ENCODE assay signal across 36 cellular contexts in the genomic region with DNA sequence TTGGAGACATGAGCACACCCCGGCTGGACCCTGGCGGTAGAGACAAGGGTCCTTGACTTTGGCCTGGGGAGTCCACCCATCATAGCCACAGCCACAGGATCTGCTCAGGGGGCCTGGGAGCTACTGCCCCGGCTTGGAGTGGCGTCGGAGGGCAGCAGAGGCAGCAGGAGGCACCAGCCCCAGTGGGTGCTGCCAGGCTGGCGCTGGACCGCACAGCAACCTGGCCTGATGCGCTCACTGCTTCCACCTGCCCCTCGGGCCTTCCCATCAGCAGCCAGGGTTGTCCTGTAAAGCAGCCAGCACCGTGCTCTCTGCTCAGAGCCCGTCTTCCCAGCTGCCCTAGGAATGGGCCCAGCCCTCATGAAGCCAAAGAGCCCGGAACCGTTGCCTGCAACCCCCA. TPM values are rescaled to one million over a fixed set of nuclear protein-coding genes. Genes with fewer than 3 reads are reported as not detected.
"Had no signal": no experiment of that assay in that cellular context is flagged by ENCODE, and none has a peak within 500 bp of the region (broad histone marks: within the 10 kb centered on the region; RNA-seq: fewer than 3 reads in every experiment).

No MANE protein-coding gene starts in this region.

- H3K27me3 Mint-ChIP-seq: type B pancreatic cell had no signal

- H3K9me3 ChIP-seq: neutrophil, pancreas, prostate gland, spleen, suprapubic skin, testis, tibial artery, transverse colon, upper lobe of right lung, uterus had no signal

- H3K27ac ChIP-seq: neural progenitor cell, neutrophil, pancreas, prostate gland, skin epidermis, spleen, suprapubic skin, testis, tibial artery, transverse colon, upper lobe of right lung, uterus had no signal

- H2AFZ ChIP-seq: neural progenitor cell had no signal

- H3K9me3 Mint-ChIP-seq: naive thymus-derived CD4-positive, alpha-beta T cell; natural killer cell; nephron; neural progenitor cell; stimulated activated memory B cell treated with anti-CD40 and anti-IgM and Interleukin-4, amounts not matched to agents 10 μg/mL and 1 μg/mL and 100 μg/mL, for 72 hours; stimulated activated naive CD8-positive, alpha-beta T cell treated with anti-CD3 and anti-CD28 coated beads, Interleukin-15, amount 100 ng/mL, for 72 hours; type B pancreatic cell had no signal

- H3K4me2 ChIP-seq: neural progenitor cell, smooth muscle cell had no signal

- H3K4me3 ChIP-seq: neural progenitor cell, pancreas, prostate gland, skin epidermis, smooth muscle cell, spleen, suprapubic skin, testis, tibial artery, transverse colon, upper lobe of right lung, uterus had no signal

- H3K4me3 Mint-ChIP-seq: naive thymus-derived CD4-positive, alpha-beta T cell; natural killer cell; nephron; stimulated activated memory B cell treated with anti-CD40 and anti-IgM and Interleukin-4, amounts not matched to agents 10 μg/mL and 1 μg/mL and 100 μg/mL, for 72 hours; stimulated activated naive CD8-positive, alpha-beta T cell treated with anti-CD3 and anti-CD28 coated beads, Interleukin-15, amount 100 ng/mL, for 72 hours; type B pancreatic cell had no signal

- H3K9ac ChIP-seq: neural progenitor cell had no signal

- DNase-seq: naive thymus-derived CD4-positive, alpha-beta T cell; natural killer cell; occipital lobe; spleen; stimulated activated CD4-positive, alpha-beta T cell treated with anti-CD3 and anti-CD28 coated beads, Interleukin-12 subunit alpha, Interleukin-12 subunit beta, amount 100 ng/mL, for 4 hours; stimulated activated CD4-positive, alpha-beta T cell treated with anti-CD3 and anti-CD28 coated beads, Interleukin-1b, Interleukin-23, amount 100 ng/mL, for 48 hours; stimulated activated CD4-positive, alpha-beta T cell treated with anti-CD3 and anti-CD28 coated beads, Interleukin-4, amount 100 ng/mL, for 1 hour; stimulated activated CD4-positive, alpha-beta T cell treated with anti-CD3 and anti-CD28 coated beads, Interleukin-4, amount 100 ng/mL, for 4 hours; stimulated activated CD8-positive, alpha-beta memory T cell treated with anti-CD3 and anti-CD28 coated beads, Interleukin-4, amount 100 ng/mL, for 48 hours; stimulated activated naive CD4-positive, alpha-beta T cell; stimulated activated naive CD8-positive, alpha-beta T cell treated with anti-CD3 and anti-CD28 coated beads, Interleukin-15, amount 100 ng/mL, for 72 hours; stimulated activated naive CD8-positive, alpha-beta T cell treated with anti-CD3 and anti-CD28 coated beads, Interleukin-15, Interleukin-2, amounts not matched to agents 100 U/mL and 50 U/mL, for 24 hours; substantia nigra; testis; tibial artery; transverse colon; upper lobe of right lung; uterus had no signal

- H3K27ac Mint-ChIP-seq: naive thymus-derived CD4-positive, alpha-beta T cell; natural killer cell; nephron; neural progenitor cell; stimulated activated memory B cell treated with anti-CD40 and anti-IgM and Interleukin-4, amounts not matched to agents 10 μg/mL and 1 μg/mL and 100 μg/mL, for 72 hours; stimulated activated naive CD8-positive, alpha-beta T cell treated with anti-CD3 and anti-CD28 coated beads, Interleukin-15, amount 100 ng/mL, for 72 hours; type B pancreatic cell had no signal

- H3K4me1 Mint-ChIP-seq: natural killer cell; nephron; stimulated activated memory B cell treated with anti-CD40 and anti-IgM and Interleukin-4, amounts not matched to agents 10 μg/mL and 1 μg/mL and 100 μg/mL, for 72 hours; stimulated activated naive CD8-positive, alpha-beta T cell treated with anti-CD3 and anti-CD28 coated beads, Interleukin-15, amount 100 ng/mL, for 72 hours had no signal

- H3K36me3 Mint-ChIP-seq: naive thymus-derived CD4-positive, alpha-beta T cell; natural killer cell; neural progenitor cell; stimulated activated memory B cell treated with anti-CD40 and anti-IgM and Interleukin-4, amounts not matched to agents 10 μg/mL and 1 μg/mL and 100 μg/mL, for 72 hours; type B pancreatic cell had no signal

- H3K4me1 ChIP-seq: neural progenitor cell, pancreas, prostate gland, spleen, suprapubic skin, testis, tibial artery, transverse colon, upper lobe of right lung, uterus had no signal

- H3K36me3 ChIP-seq: neural progenitor cell, neutrophil, pancreas, prostate gland, spleen, suprapubic skin, tibial artery, transverse colon, upper lobe of right lung, uterus had no signal

- H3K27me3 ChIP-seq: neural progenitor cell, neutrophil, pancreas, testis, transverse colon, upper lobe of right lung, uterus had no signal

RNA-seq across cellular contexts. Expression of a gene that starts 21.9 kb away (rescaled TPM):
- total RNA-seq: myocyte; naive thymus-derived CD4-positive, alpha-beta T cell; natural killer cell; osteocyte; posterior vena cava; upper lobe of right lung had no signal
- polyA plus RNA-seq: naive thymus-derived CD4-positive, alpha-beta T cell had no signal

RNA-seq across cellular contexts. Expression of a gene that starts 51.4 kb away (rescaled TPM):
- total RNA-seq: myocyte; naive thymus-derived CD4-positive, alpha-beta T cell; natural killer cell; occipital lobe; osteocyte; pancreas; posterior vena cava; prostate gland; pulmonary artery endothelial cell; right cardiac atrium; sciatic nerve; smooth muscle cell; spleen; testis; transverse colon; upper lobe of right lung; urinary bladder; uterus had no signal
- polyA plus RNA-seq: naive thymus-derived CD4-positive, alpha-beta T cell; neural cell; pancreas; right cardiac atrium; smooth muscle cell; spleen; urinary bladder had no signal
